Comparison of ENCODE assay signal across 25 cellular contexts in the genomic region with DNA sequence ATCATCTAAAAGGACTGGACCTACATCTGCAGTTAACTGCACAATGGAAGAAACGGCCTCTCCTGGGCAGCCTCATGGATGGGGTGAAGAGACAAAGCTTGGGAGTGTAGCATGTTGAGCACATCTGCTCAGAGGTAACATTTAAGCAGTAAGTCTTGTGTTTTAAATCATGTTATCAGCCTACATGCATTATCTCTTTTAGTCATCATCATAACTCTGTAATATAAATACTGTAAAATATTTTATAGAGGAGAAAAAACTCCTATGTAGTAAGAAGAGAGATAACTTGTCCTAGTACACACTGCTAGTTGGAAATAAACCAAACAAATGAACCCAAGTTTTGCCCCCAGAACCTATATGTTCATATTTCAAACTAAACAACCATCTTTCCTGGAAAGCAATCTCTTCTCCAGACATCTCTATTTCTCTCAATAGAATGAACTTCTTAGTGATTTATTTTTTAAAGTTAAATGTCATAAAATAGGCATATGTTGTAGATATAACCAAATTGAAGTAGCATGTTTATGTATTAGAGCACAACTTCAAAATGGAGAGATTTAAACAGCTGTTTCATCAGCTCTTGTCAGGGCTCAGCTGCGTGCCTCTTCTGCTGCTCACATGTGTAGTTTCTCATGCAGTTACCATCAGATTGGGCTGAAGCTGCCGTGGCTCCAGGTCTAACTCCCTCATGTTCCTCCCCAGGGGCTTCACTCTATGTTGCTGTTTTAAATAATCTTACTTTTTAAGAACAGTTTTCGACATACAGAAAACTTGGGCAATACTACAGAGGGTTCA.
DNase-seq lines count a peak whose midpoint lies in the region; ATAC-seq, FAIRE-seq and TF ChIP-seq lines count a peak whose summit lies in the region.
"Had no signal": no experiment of that assay in that cellular context is flagged by ENCODE, and none has a peak within 500 bp of the region (broad histone marks: within the 10 kb centered on the region; RNA-seq: fewer than 3 reads in every experiment).

No MANE protein-coding gene starts in this region.

- H3K4me2 ChIP-seq in HepG2 (ENCODE audit: low read depth, low read length): no peak overlapping the region
- H3K4me2 ChIP-seq: A549; BLaER1 treated with 17β-estradiol and CSF1 and Interleukin-3, amounts not matched to agents 10 nM and 100 nM had no signal

- DNase-seq in HepG2 (ENCODE audit: low spot score) (no peak), right lobe of liver (no peak), LNCaP clone FGC (ENCODE audit: low read depth) (peak; percentile 59), LoVo (ENCODE audit: low spot score) (no peak), upper lobe of left lung (no peak)
- DNase-seq in activated naive CD4-positive, alpha-beta T cell treated with anti-CD3 and anti-CD28 coated beads, Interleukin-2, amount 50 U/mL, for 16 hours: no peak
- DNase-seq: AML-193; CD4-positive, alpha-beta memory T cell; CD4-positive, CD25-positive, alpha-beta regulatory T cell; CD8-positive, alpha-beta memory T cell; COR-L47; DMS 273 treated with DMSO at 0.1 percent for 48 hours; DMS153; DMS53; DMS79; DND-41; EL; GDM1 had no signal

- no peaks in the 10 kb centered on the region for H3K79me2 ChIP-seq in HepG2 (ENCODE audit: insufficient read depth, low read length)

- H3K9me3 ChIP-seq in HepG2 (ENCODE audit: low read length) (no peaks in the 10 kb centered on the region), right lobe of liver (no peaks in the 10 kb centered on the region), upper lobe of left lung (peaks cover 0 to 5% (median 2%) of the 10 kb centered on the region in 4 donors)
- H3K9me3 ChIP-seq: A549 had no signal

- H3K4me3 ChIP-seq in HepG2 (replicated peaks in 1 of 3; ENCODE audit: insufficient read depth in 1 of 3, low read depth in 2 of 3, low read length in 3 of 3): no peak overlapping the region
- H3K4me3 ChIP-seq in right lobe of liver: no peak overlapping the region
- no peak overlapping the region for H3K4me3 ChIP-seq in LNCaP clone FGC (ENCODE audit: low read depth, low read length)
- no peak overlapping the region for H3K4me3 ChIP-seq in upper lobe of left lung
- H3K4me3 ChIP-seq: A549; BLaER1 treated with 17β-estradiol and CSF1 and Interleukin-3, amounts not matched to agents 10 nM and 100 nM; GM12878 had no signal

- TF ChIP-seq RAD21 in HepG2 (CRISPR knock-in tag; IDR thresholded peaks at IDR 0.05): no peak

- CTCF ChIA-PET in HepG2 (lab: Yijun Ruan, JAX; ENCODE audit: low intra/inter-chr PET ratio, low total read pairs): no interaction called here

- H3K27ac ChIP-seq in HepG2 (ENCODE audit: extremely low read length, insufficient read depth, low read length): no peak overlapping the region
- no peak overlapping the region for H3K27ac ChIP-seq in right lobe of liver
- peak overlapping the region; percentile 95 for H3K27ac ChIP-seq in VCaP
- H3K27ac ChIP-seq in upper lobe of left lung: no peak overlapping the region
- H3K27ac ChIP-seq: 22Rv1; A549; BLaER1 treated with 17β-estradiol and CSF1 and Interleukin-3, amounts not matched to agents 10 nM and 100 nM had no signal

- in situ Hi-C loops in HepG2 (cut with HindIII; ENCODE audit: extremely low pct_ligation_motif_present, low pct_unique_long_range_greater_than_20kb): no loop called here

- no peak overlapping the region for H3K9ac ChIP-seq in HepG2 (ENCODE audit: insufficient read depth, low read depth, low read length)
- H3K9ac ChIP-seq: BLaER1 treated with 17β-estradiol and CSF1 and Interleukin-3, amounts not matched to agents 10 nM and 100 nM had no signal

- H2AFZ ChIP-seq in HepG2 (ENCODE audit: low read length): no peak overlapping the region

- WGBS in HepG2 (ENCODE audit: low lambda C conversion rate): 3% methylated on average over 4 of the region's 4 CpGs
- WGBS in right lobe of liver (ENCODE audit: insufficient coverage, low coverage, low lambda C conversion rate, missing lambda C conversion rate): 59% methylated on average over 4 of the region's 4 CpGs
- WGBS in upper lobe of left lung, 2 donors: 85% methylated on average over 4 of the region's 4 CpGs

- TF ChIP-seq CTCF in HepG2 (CRISPR knock-in tag; IDR thresholded peaks at IDR 0.05): no peak
- no peak for TF ChIP-seq CTCF in right lobe of liver (IDR thresholded peaks at IDR 0.05)
- no peak for TF ChIP-seq CTCF in LNCaP clone FGC (IDR thresholded peaks at IDR 0.05; ENCODE audit: control insufficient read depth, extremely low read depth, insufficient read depth)
- TF ChIP-seq CTCF in VCaP (conservative IDR thresholded peaks at IDR 0.05): no peak
- no peak for TF ChIP-seq CTCF in upper lobe of left lung (IDR thresholded peaks at IDR 0.05)

- H3K36me3 ChIP-seq in HepG2 (replicated peaks in 1 of 2; ENCODE audit: control insufficient read depth in 1 of 2, insufficient read depth in 2 of 2, low read length in 2 of 2): no peaks in the 10 kb centered on the region
- H3K36me3 ChIP-seq in right lobe of liver: no peaks in the 10 kb centered on the region
- H3K36me3 ChIP-seq in upper lobe of left lung: no peaks in the 10 kb centered on the region
- H3K36me3 ChIP-seq: BLaER1 treated with 17β-estradiol and CSF1 and Interleukin-3, amounts not matched to agents 10 nM and 100 nM had no signal

- H3K27me3 ChIP-seq in HepG2 (ENCODE audit: control insufficient read depth in 1 of 2, insufficient read depth in 2 of 2, low read length in 2 of 2) (no peaks in the 10 kb centered on the region; a peak in 1 of 5 replicates), right lobe of liver (no peaks in the 10 kb centered on the region), upper lobe of left lung (no peaks in the 10 kb centered on the region)
- H3K27me3 ChIP-seq: BLaER1 treated with 17β-estradiol and CSF1 and Interleukin-3, amounts not matched to agents 10 nM and 100 nM had no signal

- ATAC-seq in HepG2 (no peak), right lobe of liver (no peak), upper lobe of left lung (ENCODE audit: low FRiP score in 2 of 2) (no peak)
- ATAC-seq: A549, GM12878 had no signal

- no peaks in the 10 kb centered on the region for H4K20me1 ChIP-seq in HepG2 (ENCODE audit: insufficient read depth, low read length)
- H4K20me1 ChIP-seq: BLaER1 treated with 17β-estradiol and CSF1 and Interleukin-3, amounts not matched to agents 10 nM and 100 nM had no signal

- TF ChIP-seq EP300 in HepG2 (IDR thresholded peaks at IDR 0.05; ENCODE audit: low read depth in 2 of 2, low read length in 2 of 2): no peak
- TF ChIP-seq EP300 in HepG2 (CRISPR knock-in tag; IDR thresholded peaks at IDR 0.05; ENCODE audit: borderline replicate concordance): no peak
- TF ChIP-seq EP300 in upper lobe of left lung (IDR thresholded peaks at IDR 0.05): no peak

- POLR2A ChIA-PET in HepG2 (lab: Yijun Ruan, JAX): no interaction called here

- FAIRE-seq in HepG2 (lab: Jason Lieb, UNC): no peak
- FAIRE-seq: A549, GM12878, GM12892, GM18507 had no signal

- BruUV-seq in HepG2 (replicated peaks; lab: Mats Ljungman, UMichigan): no TSS peak

- no peaks in the 10 kb centered on the region for H3K4me1 ChIP-seq in HepG2 (ENCODE audit: insufficient read depth, low read length)
- no peaks in the 10 kb centered on the region for H3K4me1 ChIP-seq in right lobe of liver
- no peaks in the 10 kb centered on the region for H3K4me1 ChIP-seq in upper lobe of left lung
- H3K4me1 ChIP-seq: A549; BLaER1 treated with 17β-estradiol and CSF1 and Interleukin-3, amounts not matched to agents 10 nM and 100 nM had no signal

- TF ChIP-seq POLR2A in HepG2 (IDR thresholded peaks at IDR 0.05; ENCODE audit: insufficient read depth in 1 of 2, low read depth in 2 of 2, low read length in 2 of 2): no peak
- TF ChIP-seq POLR2A in right lobe of liver (IDR thresholded peaks at IDR 0.05): no peak
- TF ChIP-seq POLR2A in upper lobe of left lung (IDR thresholded peaks at IDR 0.05): no peak

- intact Hi-C loops in HepG2 (cut with micrococcal nuclease; ENCODE audit: unreplicated experiment) (loop anchor here (10.0 kb wide), 1 partner anchor 689 kb away; a partner anchor contains a TSS), right lobe of liver (cut with DNase I) (no loop called here)

TF ChIP-seq in HepG2, 621 proteins besides CTCF, POLR2A, EP300 and RAD21:
- peak; percentile 97 for TF ChIP-seq ZNF331 (CRISPR knock-in tag; IDR thresholded peaks at IDR 0.05)
- TF ChIP-seq GATAD2A (CRISPR knock-in tag; IDR thresholded peaks at IDR 0.05): no peak
- TF ChIP-seq HHEX (CRISPR knock-in tag; IDR thresholded peaks at IDR 0.05): no peak
- TF ChIP-seq, protein P1, sequence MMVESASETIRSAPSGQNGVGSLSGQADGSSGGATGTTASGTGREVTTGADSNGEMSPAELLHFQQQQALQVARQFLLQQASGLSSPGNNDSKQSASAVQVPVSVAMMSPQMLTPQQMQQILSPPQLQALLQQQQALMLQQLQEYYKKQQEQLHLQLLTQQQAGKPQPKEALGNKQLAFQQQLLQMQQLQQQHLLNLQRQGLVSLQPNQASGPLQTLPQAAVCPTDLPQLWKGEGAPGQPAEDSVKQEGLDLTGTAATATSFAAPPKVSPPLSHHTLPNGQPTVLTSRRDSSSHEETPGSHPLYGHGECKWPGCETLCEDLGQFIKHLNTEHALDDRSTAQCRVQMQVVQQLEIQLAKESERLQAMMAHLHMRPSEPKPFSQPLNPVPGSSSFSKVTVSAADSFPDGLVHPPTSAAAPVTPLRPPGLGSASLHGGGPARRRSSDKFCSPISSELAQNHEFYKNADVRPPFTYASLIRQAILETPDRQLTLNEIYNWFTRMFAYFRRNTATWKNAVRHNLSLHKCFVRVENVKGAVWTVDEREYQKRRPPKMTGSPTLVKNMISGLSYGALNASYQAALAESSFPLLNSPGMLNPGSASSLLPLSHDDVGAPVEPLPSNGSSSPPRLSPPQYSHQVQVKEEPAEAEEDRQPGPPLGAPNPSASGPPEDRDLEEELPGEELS (CRISPR knock-in tag; IDR thresholded peaks at IDR 0.05): no peak
- no peak for TF ChIP-seq ZNF3 (CRISPR knock-in tag; IDR thresholded peaks at IDR 0.05)
- no peak for TF ChIP-seq ZNF768 (CRISPR knock-in tag; IDR thresholded peaks at IDR 0.05)
